Comparison of ENCODE assay signal across 20 cellular contexts in genomic region chr16:1412847-1413246, GRCh38. TPM values are rescaled to one million over a fixed set of nuclear protein-coding genes. Genes with fewer than 3 reads are reported as not detected.
DNase-seq lines count a peak whose midpoint lies in the region; ATAC-seq lines count a peak whose summit lies in the region.
"Had no signal": no experiment of that assay in that cellular context is flagged by ENCODE, and none has a peak within 500 bp of the region (broad histone marks: within the 10 kb centered on the region; RNA-seq: fewer than 3 reads in every experiment).

No MANE protein-coding gene starts in this region.

- no peak for ATAC-seq in CD4-positive, CD25-positive, alpha-beta regulatory T cell (ENCODE audit: low read depth in 2 of 2)
- ATAC-seq in naive thymus-derived CD4-positive, alpha-beta T cell = no peak

- no peak overlapping the region for H3K4me3 ChIP-seq in CD4-positive, CD25-positive, alpha-beta regulatory T cell (ENCODE audit: low read depth, low read length)
- no peak overlapping the region for H3K4me3 ChIP-seq in naive thymus-derived CD4-positive, alpha-beta T cell (ENCODE audit: low read length)

- H3K9me3 ChIP-seq in CD4-positive, CD25-positive, alpha-beta regulatory T cell (ENCODE audit: control insufficient read depth in 2 of 2, low read length in 2 of 2) = no peaks in the 10 kb centered on the region
- no peaks in the 10 kb centered on the region for H3K9me3 ChIP-seq in naive thymus-derived CD4-positive, alpha-beta T cell (ENCODE audit: control insufficient read depth in 2 of 3, low read length in 3 of 3)
- H3K9me3 ChIP-seq: body of pancreas had no signal

- POLR2A ChIA-PET in naive thymus-derived CD4-positive, alpha-beta T cell (lab: Charles Lee) = interaction anchor here (1.2 to 1.4 kb wide), 2 partner anchors 8 to 125 kb away, joined by 4 to 7 read pairs; partner anchors contain the start of gene UQCC4

- CTCF ChIA-PET in naive thymus-derived CD4-positive, alpha-beta T cell (lab: Charles Lee) = interaction anchor here (1.3 kb wide), 1 partner anchor 49 kb away, joined by 3 read pairs; no protein-coding TSS in a partner anchor

- no peaks in the 10 kb centered on the region for H3K27me3 ChIP-seq in CD4-positive, CD25-positive, alpha-beta regulatory T cell (ENCODE audit: control insufficient read depth, insufficient read depth, low read length)
- H3K27me3 ChIP-seq in naive thymus-derived CD4-positive, alpha-beta T cell (ENCODE audit: control insufficient read depth in 2 of 2, insufficient read depth in 2 of 2, low read length in 2 of 2) = no peaks in the 10 kb centered on the region
- H3K27me3 ChIP-seq: body of pancreas had no signal

- intact Hi-C loops in activated T-helper 1 cell treated with anti-CD3 and anti-CD28 coated beads, Interleukin-12 subunit alpha, Interleukin-12 subunit beta, Interleukin-2, Interleukin-4 antibody, amounts not matched to agents 30 ng/mL and 10 ng/mL and 1 ng/mL, durations not matched to agents 14 hours and 24 hours and 36 hours (cut with micrococcal nuclease) = loop anchor here (1.0 to 10.0 kb wide), 3 partner anchors 8 to 441 kb away; partner anchors contain the start of genes LMF1 and MAPK8IP3
- intact Hi-C loops in naive thymus-derived CD4-positive, alpha-beta T cell (cut with micrococcal nuclease) = loop anchor here (1.0 to 5.0 kb wide), 5 partner anchors 8 to 200 kb away; partner anchors contain the start of genes CRAMP1 (in 1 of the 2), IFT140 (in 1 of the 2) and UBE2I (in 1 of the 2)

- peaks cover 7% of the 10 kb centered on the region for H3K4me1 Mint-ChIP-seq in T-helper 1 cell treated with Interleukin-12 subunit alpha and Interleukin-12 subunit beta and Interleukin-4 antibody, amounts not matched to agents 30 μg/mL and 1 μg/mL, for 36 hours (ENCODE audit: low read depth)
- H3K4me1 Mint-ChIP-seq in CD4-positive, CD25-positive, alpha-beta regulatory T cell = peaks cover 5 to 53% (median 25%) of the 10 kb centered on the region in 4 donors
- no peaks in the 10 kb centered on the region for H3K4me1 Mint-ChIP-seq in activated T-helper 1 cell treated with anti-CD3 and anti-CD28 coated beads, Interleukin-12 subunit alpha, Interleukin-12 subunit beta, Interleukin-2, Interleukin-4 antibody, amounts not matched to agents 30 ng/mL and 10 ng/mL and 1 ng/mL, durations not matched to agents 14 hours and 24 hours and 36 hours (ENCODE audit: low read depth)
- H3K4me1 Mint-ChIP-seq in naive thymus-derived CD4-positive, alpha-beta T cell = peaks cover 0 to 43% (median 25%) of the 10 kb centered on the region in 7 donors

- peaks cover 32% of the 10 kb centered on the region for H3K4me1 ChIP-seq in CD4-positive, CD25-positive, alpha-beta regulatory T cell (ENCODE audit: control insufficient read depth, insufficient read depth, low read length, poor library complexity, severe bottlenecking)
- H3K4me1 ChIP-seq in naive thymus-derived CD4-positive, alpha-beta T cell (ENCODE audit: control insufficient read depth in 2 of 2, insufficient read depth in 2 of 2, low read length in 2 of 2) = peaks cover 2 to 13% of the 10 kb centered on the region in 2 donors

- no peaks in the 10 kb centered on the region for H3K9me3 Mint-ChIP-seq in T-helper 1 cell treated with Interleukin-12 subunit alpha and Interleukin-12 subunit beta and Interleukin-4 antibody, amounts not matched to agents 30 μg/mL and 1 μg/mL, for 36 hours
- H3K9me3 Mint-ChIP-seq in CD4-positive, CD25-positive, alpha-beta regulatory T cell = no peaks in the 10 kb centered on the region
- no peaks in the 10 kb centered on the region for H3K9me3 Mint-ChIP-seq in activated T-helper 1 cell treated with anti-CD3 and anti-CD28 coated beads, Interleukin-12 subunit alpha, Interleukin-12 subunit beta, Interleukin-2, Interleukin-4 antibody, amounts not matched to agents 30 ng/mL and 10 ng/mL and 1 ng/mL, durations not matched to agents 14 hours and 24 hours and 36 hours
- no peaks in the 10 kb centered on the region for H3K9me3 Mint-ChIP-seq in naive thymus-derived CD4-positive, alpha-beta T cell

- DNase-seq in T-helper 1 cell (no peak), NAMALWA (ENCODE audit: low spot score) (no peak)
- DNase-seq in CD4-positive, CD25-positive, alpha-beta regulatory T cell = no peak
- no peak for DNase-seq in activated T-helper 1 cell treated with anti-CD3 and anti-CD28 coated beads, Interleukin-12 subunit alpha, Interleukin-12 subunit beta, Interleukin-2, Interleukin-4 antibody, amounts not matched to agents 30 ng/mL and 10 ng/mL and 1 ng/mL, durations not matched to agents 14 hours and 24 hours and 36 hours (ENCODE audit: low spot score)
- no peak for DNase-seq in naive thymus-derived CD4-positive, alpha-beta T cell
- no peak for DNase-seq in activated CD4-positive, CD25-positive, alpha-beta regulatory T cell treated with anti-CD3 and anti-CD28 coated beads, Interleukin-2, amount 50 U/mL, for 72 hours
- DNase-seq in stimulated activated CD4-positive, alpha-beta T cell treated with anti-CD3 and anti-CD28 coated beads, Interleukin-12 subunit alpha, Interleukin-12 subunit beta, amount 100 ng/mL, for 4 hours = no peak
- DNase-seq: activated naive CD4-positive, alpha-beta T cell treated with anti-CD3 and anti-CD28 coated beads, Interleukin-2, amount 50 U/mL, for 16 hours; body of pancreas; Karpas-422; left ventricle myocardium superior; NCI-H1048; NCI-H526; SHP77 treated with DMSO at 0.1 percent for 48 hours; stimulated activated CD4-positive, alpha-beta T cell treated with anti-CD3 and anti-CD28 coated beads, Interleukin-2, amount 100 ng/mL, for 24 hours had no signal

- H3K27ac ChIP-seq in CD4-positive, CD25-positive, alpha-beta regulatory T cell (ENCODE audit: insufficient read depth, low read length, poor library complexity, severe bottlenecking) = no peak overlapping the region
- no peak overlapping the region for H3K27ac ChIP-seq in naive thymus-derived CD4-positive, alpha-beta T cell (ENCODE audit: low read depth, low read length)
- H3K27ac ChIP-seq: 22Rv1, body of pancreas had no signal

- no peaks in the 10 kb centered on the region for H3K27me3 Mint-ChIP-seq in T-helper 1 cell treated with Interleukin-12 subunit alpha and Interleukin-12 subunit beta and Interleukin-4 antibody, amounts not matched to agents 30 μg/mL and 1 μg/mL, for 36 hours (ENCODE audit: low read depth)
- no peaks in the 10 kb centered on the region for H3K27me3 Mint-ChIP-seq in CD4-positive, CD25-positive, alpha-beta regulatory T cell
- H3K27me3 Mint-ChIP-seq in activated T-helper 1 cell treated with anti-CD3 and anti-CD28 coated beads, Interleukin-12 subunit alpha, Interleukin-12 subunit beta, Interleukin-2, Interleukin-4 antibody, amounts not matched to agents 30 ng/mL and 10 ng/mL and 1 ng/mL, durations not matched to agents 14 hours and 24 hours and 36 hours (ENCODE audit: insufficient read depth) = no peaks in the 10 kb centered on the region
- no peaks in the 10 kb centered on the region for H3K27me3 Mint-ChIP-seq in naive thymus-derived CD4-positive, alpha-beta T cell

- no peak overlapping the region for H3K27ac Mint-ChIP-seq in T-helper 1 cell treated with Interleukin-12 subunit alpha and Interleukin-12 subunit beta and Interleukin-4 antibody, amounts not matched to agents 30 μg/mL and 1 μg/mL, for 36 hours
- H3K27ac Mint-ChIP-seq in CD4-positive, CD25-positive, alpha-beta regulatory T cell = peak overlapping the region in 2 of 3 donors; percentile 77 to 88
- H3K27ac Mint-ChIP-seq in activated T-helper 1 cell treated with anti-CD3 and anti-CD28 coated beads, Interleukin-12 subunit alpha, Interleukin-12 subunit beta, Interleukin-2, Interleukin-4 antibody, amounts not matched to agents 30 ng/mL and 10 ng/mL and 1 ng/mL, durations not matched to agents 14 hours and 24 hours and 36 hours = no peak overlapping the region
- H3K27ac Mint-ChIP-seq in naive thymus-derived CD4-positive, alpha-beta T cell = peak overlapping the region in 8 of 9 donors; percentile 25 to 71 (median 68)

- H3K36me3 ChIP-seq in CD4-positive, CD25-positive, alpha-beta regulatory T cell (ENCODE audit: control insufficient read depth, insufficient read depth, low read length) = peaks cover 15% of the 10 kb centered on the region
- H3K36me3 ChIP-seq in naive thymus-derived CD4-positive, alpha-beta T cell (ENCODE audit: control insufficient read depth in 2 of 3, insufficient read depth in 3 of 3, low read length in 3 of 3) = peaks cover 0 to 32% (median 6%) of the 10 kb centered on the region in 3 experiments

- H3K36me3 Mint-ChIP-seq in T-helper 1 cell treated with Interleukin-12 subunit alpha and Interleukin-12 subunit beta and Interleukin-4 antibody, amounts not matched to agents 30 μg/mL and 1 μg/mL, for 36 hours (ENCODE audit: low read depth) = peaks cover 3% of the 10 kb centered on the region
- peaks cover 4% of the 10 kb centered on the region for H3K36me3 Mint-ChIP-seq in CD4-positive, CD25-positive, alpha-beta regulatory T cell
- H3K36me3 Mint-ChIP-seq in activated T-helper 1 cell treated with anti-CD3 and anti-CD28 coated beads, Interleukin-12 subunit alpha, Interleukin-12 subunit beta, Interleukin-2, Interleukin-4 antibody, amounts not matched to agents 30 ng/mL and 10 ng/mL and 1 ng/mL, durations not matched to agents 14 hours and 24 hours and 36 hours (ENCODE audit: low read depth) = peaks cover 6% of the 10 kb centered on the region
- peaks cover 0 to 8% (median 3%) of the 10 kb centered on the region in 5 donors for H3K36me3 Mint-ChIP-seq in naive thymus-derived CD4-positive, alpha-beta T cell

- H3K4me3 Mint-ChIP-seq in T-helper 1 cell treated with Interleukin-12 subunit alpha and Interleukin-12 subunit beta and Interleukin-4 antibody, amounts not matched to agents 30 μg/mL and 1 μg/mL, for 36 hours = peak overlapping the region; percentile 44
- H3K4me3 Mint-ChIP-seq in CD4-positive, CD25-positive, alpha-beta regulatory T cell = peak overlapping the region; percentile 73 to 90 (median 88)
- peak overlapping the region; percentile 79 for H3K4me3 Mint-ChIP-seq in activated T-helper 1 cell treated with anti-CD3 and anti-CD28 coated beads, Interleukin-12 subunit alpha, Interleukin-12 subunit beta, Interleukin-2, Interleukin-4 antibody, amounts not matched to agents 30 ng/mL and 10 ng/mL and 1 ng/mL, durations not matched to agents 14 hours and 24 hours and 36 hours
- peak overlapping the region; percentile 39 to 85 (median 64) for H3K4me3 Mint-ChIP-seq in naive thymus-derived CD4-positive, alpha-beta T cell

RNA-seq across cellular contexts. Expression of gene UNKL, which starts 1.7 kb away (rescaled TPM):
- total RNA-seq in CD4-positive, CD25-positive, alpha-beta regulatory T cell = 94.3 TPM
- 1 to 10 TPM; 6.3 to 9.6 (median 8.1) TPM for polyA plus RNA-seq in CD4-positive, CD25-positive, alpha-beta regulatory T cell
- 42.7 and 46.1 TPM in 2 replicates for total RNA-seq in activated T-helper 1 cell treated with anti-CD3 and anti-CD28 coated beads, Interleukin-12 subunit alpha, Interleukin-12 subunit beta, Interleukin-2, Interleukin-4 antibody, amounts not matched to agents 30 ng/mL and 10 ng/mL and 1 ng/mL, durations not matched to agents 14 hours and 24 hours and 36 hours
- 100 to 1,000 TPM in 2 of 5 experiments, 10 to 100 TPM in 3; 42.9 to 152 (median 98.5) TPM for total RNA-seq in naive thymus-derived CD4-positive, alpha-beta T cell
- polyA plus RNA-seq in naive thymus-derived CD4-positive, alpha-beta T cell = 10 to 100 TPM in 1 of 2 donors, 1 to 10 TPM in 1; 4.0 to 10.6 TPM

RNA-seq across cellular contexts. Expression of gene UQCC4, which starts 7.7 kb away (rescaled TPM):
- total RNA-seq in CD4-positive, CD25-positive, alpha-beta regulatory T cell = 6.6 TPM
- 10 to 100 TPM; 35.0 to 39.6 (median 36.8) TPM for polyA plus RNA-seq in CD4-positive, CD25-positive, alpha-beta regulatory T cell
- total RNA-seq in activated T-helper 1 cell treated with anti-CD3 and anti-CD28 coated beads, Interleukin-12 subunit alpha, Interleukin-12 subunit beta, Interleukin-2, Interleukin-4 antibody, amounts not matched to agents 30 ng/mL and 10 ng/mL and 1 ng/mL, durations not matched to agents 14 hours and 24 hours and 36 hours = 22.6 and 23.4 TPM in 2 replicates
- 10 to 100 TPM in 2 of 5 experiments, 1 to 10 TPM in 3; 7.8 to 11.9 (median 9.7) TPM for total RNA-seq in naive thymus-derived CD4-positive, alpha-beta T cell
- 10 to 100 TPM; 37.3 to 45.2 TPM for polyA plus RNA-seq in naive thymus-derived CD4-positive, alpha-beta T cell

RNA-seq across cellular contexts. Expression of gene PERCC1, which starts 18.0 kb away (rescaled TPM):
- not detected for total RNA-seq in CD4-positive, CD25-positive, alpha-beta regulatory T cell
- polyA plus RNA-seq in CD4-positive, CD25-positive, alpha-beta regulatory T cell = not detected
- total RNA-seq in activated T-helper 1 cell treated with anti-CD3 and anti-CD28 coated beads, Interleukin-12 subunit alpha, Interleukin-12 subunit beta, Interleukin-2, Interleukin-4 antibody, amounts not matched to agents 30 ng/mL and 10 ng/mL and 1 ng/mL, durations not matched to agents 14 hours and 24 hours and 36 hours = not detected in 2 replicates
- total RNA-seq in naive thymus-derived CD4-positive, alpha-beta T cell = 1 to 10 TPM in 2 of 5 experiments, under 1 TPM in 2, not detected in 1; 0.77 to 3.4 (median 1.7) TPM
- polyA plus RNA-seq in naive thymus-derived CD4-positive, alpha-beta T cell = not detected
- total RNA-seq: body of pancreas; G401; T-helper 1 cell treated with Interleukin-12 subunit alpha and Interleukin-12 subunit beta and Interleukin-4 antibody, amounts not matched to agents 30 ng/mL and 1 ng/mL, for 36 hours; urinary bladder had no signal
- polyA plus RNA-seq: urinary bladder had no signal

RNA-seq across cellular contexts. Expression of gene CCDC154, which starts 31.5 kb away (rescaled TPM):
- total RNA-seq in CD4-positive, CD25-positive, alpha-beta regulatory T cell = 2.6 TPM
- polyA plus RNA-seq in CD4-positive, CD25-positive, alpha-beta regulatory T cell = not detected
- total RNA-seq in activated T-helper 1 cell treated with anti-CD3 and anti-CD28 coated beads, Interleukin-12 subunit alpha, Interleukin-12 subunit beta, Interleukin-2, Interleukin-4 antibody, amounts not matched to agents 30 ng/mL and 10 ng/mL and 1 ng/mL, durations not matched to agents 14 hours and 24 hours and 36 hours = 0.44 and 2.0 TPM in 2 replicates
- total RNA-seq in naive thymus-derived CD4-positive, alpha-beta T cell = 10 to 100 TPM in 2 of 5 experiments, 1 to 10 TPM in 3; 3.6 to 19.1 (median 8.9) TPM
- not detected for polyA plus RNA-seq in naive thymus-derived CD4-positive, alpha-beta T cell

Comparison
In these comparisons a context has a peak if more than half of its experiments do, and no peak if none do; other contexts are left out.
1. H3K27ac Mint-ChIP-seq: peak in CD4-positive, CD25-positive, alpha-beta regulatory T cell (2 of 3) and naive thymus-derived CD4-positive, alpha-beta T cell (8 of 9); none in T-helper 1 cell treated with Interleukin-12 subunit alpha and Interleukin-12 subunit beta and Interleukin-4 antibody, amounts not matched to agents 30 μg/mL and 1 μg/mL, for 36 hours (single experiment) and activated T-helper 1 cell treated with anti-CD3 and anti-CD28 coated beads, Interleukin-12 subunit alpha, Interleukin-12 subunit beta, Interleukin-2, Interleukin-4 antibody, amounts not matched to agents 30 ng/mL and 10 ng/mL and 1 ng/mL, durations not matched to agents 14 hours and 24 hours and 36 hours (single experiment).
2. Peak in every context shown above with its lines, with median percentiles within 50 percentile points of each other: H3K4me3 Mint-ChIP-seq.